In genomic region chr4:25984796-25985195, GRCh38 we compare ENCODE assay signal across 15 cellular contexts.
"Had no signal": no experiment of that assay in that cellular context is flagged by ENCODE, and none has a peak within 500 bp of the region (broad histone marks: within the 10 kb centered on the region; RNA-seq: fewer than 3 reads in every experiment).

No MANE protein-coding gene starts in this region.

- H3K4me1 ChIP-seq: tibial artery had no signal

- DNase-seq: dermis blood vessel endothelial cell; effector CD4-positive, alpha-beta T cell; foreskin melanocyte; hypothalamus; kidney glomerular epithelial cell; mammary epithelial cell; naive thymus-derived CD8-positive, alpha-beta T cell; posterior cingulate gyrus; small intestine; stimulated activated CD4-positive, alpha-beta T cell treated with anti-CD3 and anti-CD28 coated beads, Interleukin-12 subunit alpha, Interleukin-12 subunit beta, amount 100 ng/mL, for 4 hours; stimulated activated naive CD8-positive, alpha-beta T cell treated with anti-CD3 and anti-CD28 coated beads, Interleukin-15, Interleukin-2, amounts not matched to agents 100 U/mL and 50 U/mL, for 24 hours; tibial artery; upper lobe of left lung had no signal

- H3K27me3 ChIP-seq: tibial artery, upper lobe of left lung had no signal

- H3K27ac Mint-ChIP-seq: naive thymus-derived CD8-positive, alpha-beta T cell had no signal

- H3K4me3 Mint-ChIP-seq: naive thymus-derived CD8-positive, alpha-beta T cell had no signal

- H3K36me3 Mint-ChIP-seq: naive thymus-derived CD8-positive, alpha-beta T cell had no signal

- H3K9me3 Mint-ChIP-seq: naive thymus-derived CD8-positive, alpha-beta T cell had no signal

- H3K9me3 ChIP-seq: neutrophil, tibial artery, upper lobe of left lung had no signal

- H3K4me3 ChIP-seq: tibial artery, upper lobe of left lung had no signal

- H3K27ac ChIP-seq: neutrophil, tibial artery, upper lobe of left lung had no signal

- H3K36me3 ChIP-seq: neutrophil, tibial artery, upper lobe of left lung had no signal

- ATAC-seq: naive thymus-derived CD8-positive, alpha-beta T cell; sciatic nerve; stimulated activated naive CD8-positive, alpha-beta T cell treated with anti-CD3 and anti-CD28 coated beads, Interleukin-15, Interleukin-2, amounts not matched to agents 100 U/mL and 50 U/mL, for 24 hours had no signal
